In genomic region chr20:327946-328563, GRCh38 we compare ENCODE assay signal across 1 cellular context.
TF ChIP-seq lines count a peak whose summit lies in the region.

No MANE protein-coding gene starts in this region.

TF ChIP-seq in IMR-90, 13 proteins besides CTCF, POLR2A, EP300 and RAD21 (continued from another document):
- TF ChIP-seq USF2 (IDR thresholded peaks at IDR 0.05; ENCODE audit: low read depth, low read length) (no peak), MAZ (IDR thresholded peaks at IDR 0.05; ENCODE audit: borderline replicate concordance, low read depth, low read length) (no peak), ELK1 (IDR thresholded peaks at IDR 0.05; ENCODE audit: borderline replicate concordance, low read depth, low read length) (no peak), CEBPB (IDR thresholded peaks at IDR 0.05; ENCODE audit: low read depth, low read length) (no peak), FOS (IDR thresholded peaks at IDR 0.05; ENCODE audit: low read depth, low read length) (no peak), MAFK (IDR thresholded peaks at IDR 0.05; ENCODE audit: low read depth, low read length) (no peak), SMC3 (IDR thresholded peaks at IDR 0.05; ENCODE audit: low read depth, low read length) (no peak)
